In the genomic region with DNA sequence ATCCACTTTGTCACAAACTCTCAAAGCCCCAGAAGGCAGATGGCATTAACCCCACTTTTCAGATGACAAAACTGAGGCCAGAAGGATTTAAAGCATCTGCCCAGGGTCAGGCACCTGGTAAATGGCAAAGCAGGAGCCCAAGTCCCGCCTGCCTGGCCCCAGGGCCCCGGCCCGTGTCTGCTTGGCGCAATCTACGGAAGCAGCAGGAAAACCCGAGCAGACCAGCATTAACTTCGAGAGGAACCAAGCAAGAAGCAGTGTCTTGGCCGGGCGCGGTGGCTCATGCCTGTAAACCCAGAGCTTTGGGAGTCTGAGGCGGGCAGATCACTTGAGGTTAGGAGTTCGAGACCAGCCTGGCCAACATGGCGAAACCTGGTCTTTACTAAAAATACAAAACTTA, we compare ENCODE assay signal across 1 cellular context.
TF ChIP-seq lines count a peak whose summit lies in the region.

No MANE protein-coding gene starts in this region.

TF ChIP-seq in HepG2, 621 proteins besides CTCF, POLR2A, EP300 and RAD21:
- peak; percentile 85 for TF ChIP-seq ZNF629 (CRISPR knock-in tag; conservative IDR thresholded peaks at IDR 0.05)
- TF ChIP-seq ZNF567 (CRISPR knock-in tag; IDR thresholded peaks at IDR 0.05; ENCODE audit: borderline replicate concordance): no peak
TF ChIP-seq in HepG2: peak in this region for 1.
